In genomic region chr10:8986975-8987374, GRCh38 we compare ENCODE assay signal across 24 cellular contexts.
"Had no signal": no experiment of that assay in that cellular context is flagged by ENCODE, and none has a peak within 500 bp of the region (broad histone marks: within the 10 kb centered on the region; RNA-seq: fewer than 3 reads in every experiment).

No MANE protein-coding gene starts in this region.

- H3K4me1 ChIP-seq: SJSA1 had no signal

- H3K9me3 ChIP-seq: SJSA1 had no signal

- DNase-seq: IMR-90, Karpas-422, KG1, MG63, NCI-H1092, NCI-H1105 treated with DMSO at 0.1 percent for 48 hours, NCI-H1417 treated with DMSO at 0.1 percent for 48 hours, NCI-H146, NCI-H187, NCI-H2029, NCI-H2081 treated with DMSO at 0.1 percent for 48 hours, NCI-H2171, NCI-H226, NCI-H446, NCI-H510A, NCI-H524 treated with DMSO at 0.1 percent for 48 hours, NCI-H69, NCI-H774, Right ventricle myocardium superior, RPMI8226, SIG-M5 had no signal

- H3K4me3 ChIP-seq: MG63, SJSA1, SK-N-MC had no signal

- H3K27me3 ChIP-seq: MG63, SJSA1 had no signal

- H3K27ac ChIP-seq: SJSA1, SK-N-MC had no signal

- H3K36me3 ChIP-seq: MG63, SJSA1 had no signal

- ATAC-seq: HepG2 had no signal
